Comparison of ENCODE assay signal across 19 cellular contexts in genomic region chr22:20553947-20554741, GRCh38. TPM values are rescaled to one million over a fixed set of nuclear protein-coding genes. Genes with fewer than 3 reads are reported as not detected.
DNase-seq lines count a peak whose midpoint lies in the region; ATAC-seq and TF ChIP-seq lines count a peak whose summit lies in the region.
"Had no signal": no experiment of that assay in that cellular context is flagged by ENCODE, and none has a peak within 500 bp of the region (broad histone marks: within the 10 kb centered on the region; RNA-seq: fewer than 3 reads in every experiment).

No MANE protein-coding gene starts in this region.

- peak overlapping the region; percentile 99 for H3K27ac Mint-ChIP-seq in activated CD4-positive, alpha-beta T cell treated with anti-CD3 and anti-CD28 coated beads, Interleukin-2, amount 10 ng/mL, durations not matched to agents 7 days and 5 days
- peak overlapping the region; percentile 49 to 99 (median 91) for H3K27ac Mint-ChIP-seq in immature natural killer cell
- H3K27ac Mint-ChIP-seq: IgD-negative memory B cell, WTC11 had no signal

- H3K36me3 Mint-ChIP-seq in activated CD4-positive, alpha-beta T cell treated with anti-CD3 and anti-CD28 coated beads, Interleukin-2, amount 10 ng/mL, durations not matched to agents 7 days and 5 days (ENCODE audit: low read depth): peaks cover 82% of the 10 kb centered on the region
- peaks cover 25 to 42% (median 31%) of the 10 kb centered on the region in 3 donors for H3K36me3 Mint-ChIP-seq in immature natural killer cell

- H3K79me2 ChIP-seq in OCI-LY7 (ENCODE audit: insufficient read depth, low read depth, low read length): no peaks in the 10 kb centered on the region

- no peak for DNase-seq in activated CD4-positive, alpha-beta T cell treated with anti-CD3 and anti-CD28 coated beads, Interleukin-2, amount 10 ng/mL, durations not matched to agents 7 days and 5 days
- no peak for DNase-seq in activated CD4-positive, alpha-beta T cell treated with anti-CD3 and anti-CD28 coated beads for 4 hours
- DNase-seq in adrenal gland (peak in 6 of 7 donors; percentile 55 to 84 (median 76)), immature natural killer cell (no peak), substantia nigra (lab: John Stamatoyannopoulos, UW) (no peak), OCI-LY7 (ENCODE audit: low spot score) (no peak), foreskin fibroblast (no peak)
- DNase-seq: DMS153, foreskin keratinocyte, NCI-H1694 treated with DMSO at 0.1 percent for 48 hours, NCI-H748 treated with DMSO at 0.1 percent for 48 hours, SJCRH30, testis had no signal

- CTCF ChIA-PET in activated CD4-positive, alpha-beta T cell treated with anti-CD3 and anti-CD28 coated beads, Interleukin-2, amount 10 ng/mL, durations not matched to agents 7 days and 5 days (lab: Charles Lee): interaction anchor here (11.8 kb wide), 1 partner anchor 12 kb away, joined by 122 read pairs; no protein-coding TSS in a partner anchor
- CTCF ChIA-PET in OCI-LY7 (lab: Charles Lee; ENCODE audit: unreplicated experiment): no interaction called here

- intact Hi-C loops in adrenal gland (cut with DNase I): no loop called here
- intact Hi-C loops in OCI-LY7 (cut with micrococcal nuclease; ENCODE audit: unreplicated experiment): loop anchor here (5.0 kb wide), 1 partner anchor 37 kb away; no protein-coding TSS in a partner anchor

- H3K9me3 Mint-ChIP-seq in activated CD4-positive, alpha-beta T cell treated with anti-CD3 and anti-CD28 coated beads, Interleukin-2, amount 10 ng/mL, durations not matched to agents 7 days and 5 days: peaks cover 6% of the 10 kb centered on the region
- H3K9me3 Mint-ChIP-seq in immature natural killer cell: no peaks in the 10 kb centered on the region

- H3K4me3 ChIP-seq in adrenal gland: no peak overlapping the region
- no peak overlapping the region for H3K4me3 ChIP-seq in OCI-LY7 (ENCODE audit: low read depth, low read length, poor library complexity, severe bottlenecking)
- H3K4me3 ChIP-seq in foreskin fibroblast (ENCODE audit: low read depth in 1 of 2, low read length in 2 of 2): no peak overlapping the region
- H3K4me3 ChIP-seq: A549, HAP-1, SJCRH30, testis had no signal

- H3K4me1 ChIP-seq in adrenal gland (replicated peaks in 1 of 2): peaks cover 58 to 72% of the 10 kb centered on the region in 2 donors
- no peaks in the 10 kb centered on the region for H3K4me1 ChIP-seq in OCI-LY7 (ENCODE audit: insufficient read depth, low read length, poor library complexity, severe bottlenecking)
- H3K4me1 ChIP-seq: foreskin keratinocyte, HAP-1, SJCRH30 had no signal

- peaks cover 97% of the 10 kb centered on the region for H3K4me1 Mint-ChIP-seq in activated CD4-positive, alpha-beta T cell treated with anti-CD3 and anti-CD28 coated beads, Interleukin-2, amount 10 ng/mL, durations not matched to agents 7 days and 5 days
- peaks cover 92 to 97% of the 10 kb centered on the region in 2 donors for H3K4me1 Mint-ChIP-seq in immature natural killer cell

- H3K4me3 Mint-ChIP-seq in activated CD4-positive, alpha-beta T cell treated with anti-CD3 and anti-CD28 coated beads, Interleukin-2, amount 10 ng/mL, durations not matched to agents 7 days and 5 days: no peak overlapping the region
- H3K4me3 Mint-ChIP-seq in immature natural killer cell: peak overlapping the region in 3 of 5 donors; percentile 36 to 87 (median 38)
- H3K4me3 Mint-ChIP-seq: activated T-helper 1 cell treated with anti-CD3 and anti-CD28 coated beads, Interleukin-12 subunit alpha, Interleukin-12 subunit beta, Interleukin-2, Interleukin-4 antibody, amounts not matched to agents 30 ng/mL and 10 ng/mL and 1 ng/mL, durations not matched to agents 14 hours and 24 hours and 36 hours; IgD-negative memory B cell; WTC11 had no signal

- no peak overlapping the region for H2AFZ ChIP-seq in OCI-LY7 (ENCODE audit: low read length)

- TF ChIP-seq CTCF in adrenal gland (IDR thresholded peaks at IDR 0.05) (no peak), OCI-LY7 (conservative IDR thresholded peaks at IDR 0.05; ENCODE audit: low read length) (no peak), foreskin fibroblast (IDR thresholded peaks at IDR 0.05; ENCODE audit: low read depth, low read length) (no peak)

- H3K27me3 ChIP-seq in adrenal gland: no peaks in the 10 kb centered on the region
- H3K27me3 ChIP-seq: foreskin keratinocyte, SJCRH30, testis had no signal

- 80 to 100% (median 83%) methylated on average over 1 to 8 of the region's 8 CpGs for WGBS in adrenal gland, 4 donors

- TF ChIP-seq POLR2A in adrenal gland (IDR thresholded peaks at IDR 0.05): peak in 1 of 2 donors; percentile 50

- no peak overlapping the region for H3K4me2 ChIP-seq in OCI-LY7 (ENCODE audit: low read length)
- H3K4me2 ChIP-seq: A549 had no signal

- H3K9me2 ChIP-seq in OCI-LY7 (ENCODE audit: insufficient read depth, low read length): no peaks in the 10 kb centered on the region

- POLR2A ChIA-PET in activated CD4-positive, alpha-beta T cell treated with anti-CD3 and anti-CD28 coated beads, Interleukin-2, amount 10 ng/mL, durations not matched to agents 7 days and 5 days (lab: Charles Lee): no interaction called here
- POLR2A ChIA-PET in OCI-LY7 (lab: Charles Lee): no interaction called here

- no peaks in the 10 kb centered on the region for H3K27me3 Mint-ChIP-seq in activated CD4-positive, alpha-beta T cell treated with anti-CD3 and anti-CD28 coated beads, Interleukin-2, amount 10 ng/mL, durations not matched to agents 7 days and 5 days
- peaks cover 2 to 18% (median 8%) of the 10 kb centered on the region in 3 donors for H3K27me3 Mint-ChIP-seq in immature natural killer cell (ENCODE audit: low read depth in 3 of 3)
- H3K27me3 Mint-ChIP-seq: IgD-negative memory B cell had no signal

- peak overlapping the region in 4 of 5 donors; percentile 53 to 98 (median 90) for H3K27ac ChIP-seq in adrenal gland
- peak overlapping the region; percentile 39 for H3K27ac ChIP-seq in substantia nigra (ENCODE audit: low read depth, low read length, poor library complexity, severe bottlenecking)
- H3K27ac ChIP-seq in OCI-LY7 (ENCODE audit: low read depth, low read length, poor library complexity, severe bottlenecking): no peak overlapping the region
- H3K27ac ChIP-seq: A549, foreskin keratinocyte, SJCRH30 had no signal

- no peaks in the 10 kb centered on the region; the same call in 1 of the 2 replicates for H4K20me1 ChIP-seq in OCI-LY7 (ENCODE audit: insufficient read depth, low read length)

- no peak for ATAC-seq in HG02610 (IDR thresholded peaks at IDR 0.05; ENCODE audit: unreplicated experiment)
- ATAC-seq: A549, foreskin keratinocyte, WTC11 had no signal

- BruUV-seq in OCI-LY7 (replicated peaks; lab: Mats Ljungman, UMichigan): no TSS peak

- H3K9me3 ChIP-seq in adrenal gland (replicated peaks in 1 of 3) (no peaks in the 10 kb centered on the region), OCI-LY7 (ENCODE audit: low read length) (peaks cover 9% of the 10 kb centered on the region; the same call in 1 of the 2 replicates)
- H3K9me3 ChIP-seq: HAP-1, testis had no signal

- H3K36me3 ChIP-seq in adrenal gland (replicated peaks in 1 of 2): peaks cover 0 to 48% of the 10 kb centered on the region in 2 donors
- H3K36me3 ChIP-seq in OCI-LY7 (ENCODE audit: insufficient read depth, low read length): peaks cover 69% of the 10 kb centered on the region

RNA-seq across cellular contexts. Expression of gene MED15, which starts 46.7 kb away (rescaled TPM):
- 100 to 1,000 TPM; 141 to 182 TPM for total RNA-seq in activated CD4-positive, alpha-beta T cell treated with anti-CD3 and anti-CD28 coated beads, Interleukin-2, amount 10 ng/mL, durations not matched to agents 7 days and 5 days
- total RNA-seq in adrenal gland (100 to 1,000 TPM in 3 of 8 donors, 10 to 100 TPM in 5; 43.3 to 149 (median 82.2) TPM), OCI-LY7 (2022) (62.5 and 79.2 TPM in 2 replicates)
- polyA plus RNA-seq in adrenal gland (100 to 1,000 TPM in 2 of 3 donors, 10 to 100 TPM in 1; 27.8 to 203 (median 197) TPM), immature natural killer cell (10 to 100 TPM; 12.1 to 91.3 (median 23.0) TPM)
- total RNA-seq in OCI-LY7 (2014; rRNA removed; shearing (Covaris generic)): 26.7 and 28.7 TPM in 2 replicates

RNA-seq across cellular contexts. Expression of gene KLHL22, which starts 58.5 kb away (rescaled TPM):
- total RNA-seq in activated CD4-positive, alpha-beta T cell treated with anti-CD3 and anti-CD28 coated beads, Interleukin-2, amount 10 ng/mL, durations not matched to agents 7 days and 5 days: 10 to 100 TPM; 38.7 to 40.1 TPM
- total RNA-seq in adrenal gland (10 to 100 TPM; 15.3 to 38.8 (median 27.6) TPM), OCI-LY7 (2022) (32.9 and 38.1 TPM in 2 replicates)
- polyA plus RNA-seq in adrenal gland (10 to 100 TPM; 18.9 to 35.2 (median 21.9) TPM), immature natural killer cell (10 to 100 TPM; 12.8 to 26.3 (median 26.1) TPM)
- total RNA-seq in OCI-LY7 (2014; rRNA removed; shearing (Covaris generic)): 11.4 and 14.8 TPM in 2 replicates

Comparison
In these comparisons a context has a peak if more than half of its experiments do, and no peak if none do; other contexts are left out.
1. DNase-seq: peak in adrenal gland (6 of 7); none in activated CD4-positive, alpha-beta T cell treated with anti-CD3 and anti-CD28 coated beads, Interleukin-2, amount 10 ng/mL, durations not matched to agents 7 days and 5 days (single experiment), activated CD4-positive, alpha-beta T cell treated with anti-CD3 and anti-CD28 coated beads for 4 hours (0 of 2), immature natural killer cell (0 of 3), substantia nigra (0 of 49), OCI-LY7 (single experiment) and foreskin fibroblast (0 of 2).